8 cellular contexts compared by ENCODE assay signal in genomic region chr10:11225935-11226334, GRCh38.
DNase-seq lines count a peak whose midpoint lies in the region; ATAC-seq and TF ChIP-seq lines count a peak whose summit lies in the region.

No MANE protein-coding gene starts in this region.

- ATAC-seq in GM19395 (IDR thresholded peaks at IDR 0.05; ENCODE audit: unreplicated experiment), result peak; percentile 48
- peak; percentile 40 for ATAC-seq in HG03108 (IDR thresholded peaks at IDR 0.05; ENCODE audit: unreplicated experiment)
- ATAC-seq in activated B cell treated with CpG ODN at 0.5 μM for 24 hours (ENCODE audit: low read depth), result peak; percentile 8
- ATAC-seq in left ventricle myocardium superior, result peak; percentile 46

- H3K27me3 ChIP-seq in thymus (ENCODE audit: control insufficient read depth, insufficient read depth) (no peaks in the 10 kb centered on the region), stomach (no peaks in the 10 kb centered on the region)

- no peak for DNase-seq in activated B cell treated with CpG ODN at 0.5 μM for 24 hours
- peak; percentile 46 for DNase-seq in left ventricle myocardium superior
- no peak for DNase-seq in NCI-H1092 treated with DMSO at 0.1 percent for 48 hours (lab: John Stamatoyannopoulos, UW)
- DNase-seq in stomach, result no peak
- no peak for DNase-seq in NCI-H1092 (lab: John Stamatoyannopoulos, UW)

- peak overlapping the region; percentile 96 for H3K27ac Mint-ChIP-seq in activated B cell treated with CpG ODN at 0.5 μM for 24 hours

- intact Hi-C loops in activated B cell treated with CpG ODN at 0.5 μM for 24 hours (cut with micrococcal nuclease), result loop anchor here (2.0 kb wide), 1 partner anchor 31 kb away; no protein-coding TSS in a partner anchor
- intact Hi-C loops in left ventricle myocardium superior (cut with micrococcal nuclease), result no loop called here
- intact Hi-C loops in stomach (cut with DNase I; ENCODE audit: low total_unique reads), result no loop called here

- WGBS in thymus, result 14% methylated on average over 5 of the region's 5 CpGs
- 55 to 65% (median 59%) methylated on average over 5 of the region's 5 CpGs for WGBS in stomach, 5 donors

- peaks cover 43% of the 10 kb centered on the region for H3K36me3 ChIP-seq in thymus (ENCODE audit: control insufficient read depth, insufficient read depth)
- H3K36me3 ChIP-seq in stomach, result peaks cover 0 to 12% (median 6%) of the 10 kb centered on the region in 4 donors

- H3K27me3 Mint-ChIP-seq in activated B cell treated with CpG ODN at 0.5 μM for 24 hours, result no peaks in the 10 kb centered on the region

- H3K9me3 ChIP-seq in thymus (ENCODE audit: control insufficient read depth) (no peaks in the 10 kb centered on the region), stomach (no peaks in the 10 kb centered on the region)

- TF ChIP-seq CTCF in activated B cell treated with CpG ODN at 0.5 μM for 24 hours (IDR thresholded peaks at IDR 0.05) (no peak), stomach (IDR thresholded peaks at IDR 0.05) (no peak)

- POLR2A ChIA-PET in activated B cell treated with CpG ODN at 0.5 μM for 24 hours (lab: Charles Lee), result interaction anchor here (0.8 to 4.3 kb wide), 16 partner anchors 9 to 81 kb away, joined by 3 to 98 read pairs (median 10); no protein-coding TSS in a partner anchor

- peaks cover 63% of the 10 kb centered on the region for H3K36me3 Mint-ChIP-seq in activated B cell treated with CpG ODN at 0.5 μM for 24 hours (ENCODE audit: low read depth)

- H3K4me3 Mint-ChIP-seq in activated B cell treated with CpG ODN at 0.5 μM for 24 hours, result no peak overlapping the region

- TF ChIP-seq POLR2A in stomach (IDR thresholded peaks at IDR 0.05), result no peak

- peaks cover 85% of the 10 kb centered on the region for H3K4me1 Mint-ChIP-seq in activated B cell treated with CpG ODN at 0.5 μM for 24 hours

- CTCF ChIA-PET in activated B cell treated with CpG ODN at 0.5 μM for 24 hours (lab: Charles Lee), result interaction anchor here (0.9 to 3.4 kb wide), 9 partner anchors 9 to 44 kb away, joined by 3 to 28 read pairs (median 6); no protein-coding TSS in a partner anchor

- H3K27ac ChIP-seq in thymus (ENCODE audit: low read depth) (peak overlapping the region; percentile 66), stomach (peak overlapping the region in 1 of 5 donors; percentile 0)

- H3K4me1 ChIP-seq in thymus (ENCODE audit: control insufficient read depth, insufficient read depth, low read length) (peaks cover 35% of the 10 kb centered on the region), stomach (peaks cover 0 to 34% (median 12%) of the 10 kb centered on the region in 4 donors)

- H3K9me3 Mint-ChIP-seq in activated B cell treated with CpG ODN at 0.5 μM for 24 hours, result no peaks in the 10 kb centered on the region

- no peak for TF ChIP-seq EP300 in stomach (IDR thresholded peaks at IDR 0.05)

- no peak overlapping the region for H3K4me3 ChIP-seq in thymus (ENCODE audit: low read length)
- H3K4me3 ChIP-seq in stomach, result no peak overlapping the region
